ENCODE assay signal across 20 cellular contexts in the genomic region with DNA sequence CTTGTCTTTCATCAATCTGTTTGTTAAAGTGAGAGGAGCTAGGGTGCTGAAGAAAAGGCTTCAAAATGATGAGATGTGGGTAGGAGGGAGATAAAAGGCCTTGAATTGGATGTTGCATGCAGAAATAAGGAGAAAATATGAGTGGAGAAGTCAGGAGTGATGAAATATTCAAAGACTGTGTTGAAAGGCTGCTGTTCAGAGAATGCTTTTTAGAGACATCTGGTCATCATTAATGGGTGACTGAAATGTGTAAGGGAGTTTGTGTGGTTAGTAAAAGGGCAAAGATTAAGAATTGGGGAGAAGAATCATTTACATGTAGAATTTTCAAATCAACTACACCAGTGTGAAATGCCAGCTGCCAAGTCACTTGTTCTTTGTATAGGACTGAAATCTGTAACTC.
A peak's percentile ranks its signal among the peaks of the same experiment; 100 is the strongest.
DNase-seq lines count a peak whose midpoint lies in the region; FAIRE-seq and TF ChIP-seq lines count a peak whose summit lies in the region.
"Had no signal": no experiment of that assay in that cellular context is flagged by ENCODE, and none has a peak within 500 bp of the region (broad histone marks: within the 10 kb centered on the region; RNA-seq: fewer than 3 reads in every experiment).

No MANE protein-coding gene starts in this region.

- no peak overlapping the region for H3K27ac ChIP-seq in endothelial cell of umbilical vein (ENCODE audit: insufficient read depth, low read depth, low read length)
- no peak overlapping the region for H3K27ac ChIP-seq in hepatocyte
- H3K27ac ChIP-seq: 22Rv1, brain microvascular endothelial cell, tibial nerve had no signal

- no peaks in the 10 kb centered on the region for H3K36me3 ChIP-seq in endothelial cell of umbilical vein (ENCODE audit: control insufficient read depth in 2 of 2, extremely low read depth in 1 of 2, insufficient read depth in 2 of 2, low read length in 2 of 2)
- H3K36me3 ChIP-seq in hepatocyte (replicated peaks; ENCODE audit: insufficient read depth, low read depth) = no peaks in the 10 kb centered on the region
- H3K36me3 ChIP-seq: brain microvascular endothelial cell, MG63, tibial nerve had no signal

- H3K9ac ChIP-seq in endothelial cell of umbilical vein (replicated peaks; ENCODE audit: extremely low read depth, insufficient read depth, low read length) = no peak overlapping the region

- dilution Hi-C loops in endothelial cell of umbilical vein (cut with MboI; ENCODE audit: extremely low pct_ligation_motif_present, low sequenced_read_pairs) = no loop called here

- H3K79me2 ChIP-seq in endothelial cell of umbilical vein (ENCODE audit: control insufficient read depth, insufficient read depth, low read length) = no peaks in the 10 kb centered on the region
- no peaks in the 10 kb centered on the region for H3K79me2 ChIP-seq in hepatocyte

- POLR2A ChIA-PET in endothelial cell of umbilical vein (lab: Charles Lee) = no interaction called here

- FAIRE-seq in endothelial cell of umbilical vein (lab: Jason Lieb, UNC) = no peak

- H4K20me1 ChIP-seq in endothelial cell of umbilical vein (replicated peaks; ENCODE audit: control insufficient read depth, extremely low read depth, insufficient read depth, low read length) (no peaks in the 10 kb centered on the region), hepatocyte (ENCODE audit: insufficient read depth, poor library complexity, severe bottlenecking) (no peaks in the 10 kb centered on the region)

- DNase-seq in DMS 273 (lab: John Stamatoyannopoulos, UW; ENCODE audit: unreplicated experiment) (peak; percentile 13), DMS 273 treated with DMSO at 0.1 percent for 48 hours (lab: John Stamatoyannopoulos, UW) (no peak), NOMO-1 treated with dmso at 0.1 percent for 144 hours (lab: John Stamatoyannopoulos, UW; ENCODE audit: unreplicated experiment) (peak; percentile 52), endothelial cell of umbilical vein (ENCODE audit: low read depth, low spot score) (no peak), stromal cell of bone marrow (ENCODE audit: low read depth) (peak; percentile 83), HuH-7.5 (ENCODE audit: low spot score) (no peak), hepatocyte (ENCODE audit: low spot score) (no peak), COR-L47 (lab: John Stamatoyannopoulos, UW) (no peak)
- DNase-seq: activated CD4-positive, alpha-beta T cell treated with anti-CD3 and anti-CD28 coated beads, Interleukin-2, amount 10 ng/mL, durations not matched to agents 24 days and 14 days; activated CD8-positive, alpha-beta memory T cell treated with anti-CD3 and anti-CD28 coated beads, Interleukin-2, amount 50 U/mL, for 48 hours; activated naive CD4-positive, alpha-beta T cell; brain microvascular endothelial cell; CD4-positive, alpha-beta memory T cell; DND-41; MG63; NCI-H2029; NCI-H510A treated with DMSO at 0.1 percent for 48 hours; OCI-M1 had no signal

- no peak for TF ChIP-seq POLR2A in endothelial cell of umbilical vein (IDR thresholded peaks at IDR 0.05; ENCODE audit: low read depth, low read length)

- H3K4me1 ChIP-seq in endothelial cell of umbilical vein (ENCODE audit: control insufficient read depth, extremely low read depth, insufficient read depth, low read length) (peaks cover 6% of the 10 kb centered on the region), hepatocyte (ENCODE audit: insufficient read depth) (no peaks in the 10 kb centered on the region)
- H3K4me1 ChIP-seq: tibial nerve had no signal

- H3K4me2 ChIP-seq in endothelial cell of umbilical vein (ENCODE audit: insufficient read depth, low read length) (no peak overlapping the region), hepatocyte (no peak overlapping the region)

- H3K4me3 ChIP-seq in endothelial cell of umbilical vein (replicated peaks in 1 of 3; ENCODE audit: insufficient read depth in 1 of 3, low read depth in 1 of 3, low read length in 3 of 3) (no peak overlapping the region), hepatocyte (no peak overlapping the region)
- H3K4me3 ChIP-seq: MG63, tibial nerve had no signal

- TF ChIP-seq CTCF in endothelial cell of umbilical vein (IDR thresholded peaks at IDR 0.05; ENCODE audit: extremely low read depth in 1 of 2, insufficient read depth in 1 of 2, low read depth in 1 of 2, low read length in 2 of 2) (no peak), hepatocyte (IDR thresholded peaks at IDR 0.05; ENCODE audit: poor library complexity) (no peak)

- intact Hi-C loops in endothelial cell of umbilical vein (cut with micrococcal nuclease) = loop anchor here (2.0 kb wide), 1 partner anchor 41 kb away; no protein-coding TSS in a partner anchor

- H2AFZ ChIP-seq in endothelial cell of umbilical vein (ENCODE audit: low read depth, low read length) = peak overlapping the region; percentile 10
- H2AFZ ChIP-seq in hepatocyte = no peak overlapping the region

- H3K9me1 ChIP-seq in endothelial cell of umbilical vein (replicated peaks; ENCODE audit: control insufficient read depth, extremely low read depth, insufficient read depth, low read length) = no peaks in the 10 kb centered on the region

- BruUV-seq in endothelial cell of umbilical vein (replicated peaks; lab: Mats Ljungman, UMichigan) = no TSS peak

- H3K9me3 ChIP-seq in endothelial cell of umbilical vein (replicated peaks; ENCODE audit: control insufficient read depth, insufficient read depth, low read length) = no peaks in the 10 kb centered on the region
- H3K9me3 ChIP-seq in hepatocyte (ENCODE audit: low read depth) = no peaks in the 10 kb centered on the region
- H3K9me3 ChIP-seq: MG63, tibial nerve had no signal

- H3K27me3 ChIP-seq in endothelial cell of umbilical vein (ENCODE audit: control insufficient read depth in 2 of 2, insufficient read depth in 2 of 2, low read length in 2 of 2) (no peaks in the 10 kb centered on the region), hepatocyte (no peaks in the 10 kb centered on the region)
- H3K27me3 ChIP-seq: brain microvascular endothelial cell, MG63, tibial nerve had no signal

- no peaks in the 10 kb centered on the region for H3K9me2 ChIP-seq in hepatocyte (replicated peaks; ENCODE audit: insufficient read depth)

- CTCF ChIA-PET in endothelial cell of umbilical vein (lab: Charles Lee) = no interaction called here

TF ChIP-seq in endothelial cell of umbilical vein, 7 proteins besides CTCF, POLR2A, EP300 and RAD21:
- no peak for TF ChIP-seq JUN (IDR thresholded peaks at IDR 0.05; ENCODE audit: borderline replicate concordance, insufficient read depth, insufficient read length, low read depth)
- no peak for TF ChIP-seq MAX (IDR thresholded peaks at IDR 0.05; ENCODE audit: insufficient read depth, insufficient read length)
- TF ChIP-seq MYC (IDR thresholded peaks at IDR 0.05; ENCODE audit: low read depth, low read length) = no peak
- no peak for TF ChIP-seq POLR2AphosphoS5 (IDR thresholded peaks at IDR 0.05; ENCODE audit: insufficient read depth, low read depth, low read length)
- TF ChIP-seq FOS (IDR thresholded peaks at IDR 0.05; ENCODE audit: borderline replicate concordance, insufficient read depth, low read length) = no peak
- no peak for TF ChIP-seq EZH2 (IDR thresholded peaks at IDR 0.05; ENCODE audit: borderline replicate concordance, low read depth, low read length, severe bottlenecking)
- TF ChIP-seq GATA2 (IDR thresholded peaks at IDR 0.05; ENCODE audit: insufficient read depth, insufficient read length, low read depth, low read length) = no peak

Comparison
In these comparisons a context has a peak if more than half of its experiments do, and no peak if none do; other contexts are left out.
1. DNase-seq: peak in DMS 273 (single experiment), NOMO-1 treated with dmso at 0.1 percent for 144 hours (single experiment) and stromal cell of bone marrow (single experiment); none in DMS 273 treated with DMSO at 0.1 percent for 48 hours (single experiment), endothelial cell of umbilical vein (single experiment), HuH-7.5 (single experiment), hepatocyte (single experiment) and COR-L47 (single experiment).